1 cellular context compared by ENCODE assay signal in genomic region chr10:13161267-13162012, GRCh38.
TF ChIP-seq lines count a peak whose summit lies in the region.

Gene MCM10 (plus strand): TSS chr10:13161558. CDS start chr10:13164203, 2,645 bp downstream.

TF ChIP-seq in HEK293, 187 proteins besides CTCF, POLR2A, EP300 and RAD21 (continued from another document and continues in another):
- TF ChIP-seq ZNF311 (tag by site-specific recombination; IDR thresholded peaks at IDR 0.05; ENCODE audit: borderline replicate concordance) = no peak
- TF ChIP-seq ZBTB11 (tag by site-specific recombination; conservative IDR thresholded peaks at IDR 0.05; ENCODE audit: low read depth) = peak; percentile 65
- no peak for TF ChIP-seq PRDM4 (tag by site-specific recombination; IDR thresholded peaks at IDR 0.05)
- TF ChIP-seq KLF10 (tag by site-specific recombination; IDR thresholded peaks at IDR 0.05) = peak; percentile 64
- TF ChIP-seq ZNF792 (tag by site-specific recombination; IDR thresholded peaks at IDR 0.05) = no peak
- TF ChIP-seq ZNF449 (tag by site-specific recombination; IDR thresholded peaks at IDR 0.05) = no peak
- no peak for TF ChIP-seq ZNF133 (tag by site-specific recombination; IDR thresholded peaks at IDR 0.05)
- TF ChIP-seq ZBTB44 (tag by site-specific recombination; IDR thresholded peaks at IDR 0.05) = no peak
- TF ChIP-seq ZNF404 (tag by site-specific recombination; IDR thresholded peaks at IDR 0.05) = no peak
- peak; percentile 78; the same call in 1 of the 2 replicates for TF ChIP-seq KLF17 (tag by site-specific recombination; IDR thresholded peaks at IDR 0.05)
- TF ChIP-seq ZNF585B (tag by site-specific recombination; IDR thresholded peaks at IDR 0.05) = no peak
- TF ChIP-seq IKZF3 (tag by site-specific recombination; IDR thresholded peaks at IDR 0.05) = peak; percentile 94
- peak; percentile 94 for TF ChIP-seq ZNF654 (tag by site-specific recombination; IDR thresholded peaks at IDR 0.05; ENCODE audit: low read depth)
- no peak for TF ChIP-seq GLI2 (tag by site-specific recombination; IDR thresholded peaks at IDR 0.05; ENCODE audit: borderline replicate concordance, low read depth)
- TF ChIP-seq ZFP37 (tag by site-specific recombination; IDR thresholded peaks at IDR 0.05) = peak; percentile 65; the same call in 1 of the 2 replicates
- TF ChIP-seq ZNF202 (tag by site-specific recombination; IDR thresholded peaks at IDR 0.05; ENCODE audit: borderline replicate concordance) = no peak
- TF ChIP-seq ZNF391 (tag by site-specific recombination; IDR thresholded peaks at IDR 0.05; ENCODE audit: borderline replicate concordance, low read depth) = no peak; the same call in 1 of the 2 replicates
- peak; percentile 43; the same call in 1 of the 2 replicates for TF ChIP-seq PATZ1 (tag by site-specific recombination; IDR thresholded peaks at IDR 0.05)
- TF ChIP-seq ZNF114 (tag by site-specific recombination; IDR thresholded peaks at IDR 0.05) = no peak
- no peak for TF ChIP-seq ZNF560 (tag by site-specific recombination; IDR thresholded peaks at IDR 0.05; ENCODE audit: borderline replicate concordance)
- TF ChIP-seq ZNF26 (tag by site-specific recombination; IDR thresholded peaks at IDR 0.05) = no peak
- peak; percentile 66 for TF ChIP-seq KLF1 (tag by site-specific recombination; IDR thresholded peaks at IDR 0.05)
- TF ChIP-seq ZNF10 (tag by site-specific recombination; IDR thresholded peaks at IDR 0.05) = peak; percentile 93
- no peak for TF ChIP-seq ZNF596 (tag by site-specific recombination; IDR thresholded peaks at IDR 0.05)
- peak; percentile 92 for TF ChIP-seq YY1 (tag by site-specific recombination; IDR thresholded peaks at IDR 0.05)
- no peak for TF ChIP-seq ZNF510 (tag by site-specific recombination; IDR thresholded peaks at IDR 0.05; ENCODE audit: insufficient replicate concordance)
- TF ChIP-seq ZSCAN5A (tag by site-specific recombination; IDR thresholded peaks at IDR 0.05) = no peak
- TF ChIP-seq ZNF112 (tag by site-specific recombination; IDR thresholded peaks at IDR 0.05) = no peak
- TF ChIP-seq ZNF184 (tag by site-specific recombination; IDR thresholded peaks at IDR 0.05) = no peak
- 0 out of 2 replicates have a peak, but pooled peaks have one; percentile 21 for TF ChIP-seq KLF16 (tag by site-specific recombination; IDR thresholded peaks at IDR 0.05)
- TF ChIP-seq ZSCAN4 (tag by site-specific recombination; IDR thresholded peaks at IDR 0.05) = no peak
- no peak for TF ChIP-seq ZBTB10 (tag by site-specific recombination; IDR thresholded peaks at IDR 0.05)
- TF ChIP-seq ZNF548 (tag by site-specific recombination; IDR thresholded peaks at IDR 0.05) = no peak
- peak; percentile 61 for TF ChIP-seq KLF8 (tag by site-specific recombination; IDR thresholded peaks at IDR 0.05)
- TF ChIP-seq ZBTB48 (tag by site-specific recombination; IDR thresholded peaks at IDR 0.05) = peak; percentile 81
- no peak for TF ChIP-seq SCRT1 (tag by site-specific recombination; IDR thresholded peaks at IDR 0.05; ENCODE audit: borderline replicate concordance)
